ENCODE assay signal across 11 cellular contexts in genomic region chr20:4519530-4519929, GRCh38.
DNase-seq lines count a peak whose midpoint lies in the region; ATAC-seq, FAIRE-seq and TF ChIP-seq lines count a peak whose summit lies in the region.
"Had no signal": no experiment of that assay in that cellular context is flagged by ENCODE, and none has a peak within 500 bp of the region (broad histone marks: within the 10 kb centered on the region; RNA-seq: fewer than 3 reads in every experiment).

No MANE protein-coding gene starts in this region.

- H3K27ac Mint-ChIP-seq in GM23338, result no peak overlapping the region
- H3K27ac Mint-ChIP-seq: nephron had no signal

- no peaks in the 10 kb centered on the region for H3F3A ChIP-seq in GM23338 (replicated peaks; ENCODE audit: low read depth)

- no peaks in the 10 kb centered on the region; the same call in 1 of the 2 replicates for H3K9me2 ChIP-seq in GM23338 (ENCODE audit: insufficient read depth)

- H3K27me3 ChIP-seq in BE2C, result no peaks in the 10 kb centered on the region
- no peaks in the 10 kb centered on the region for H3K27me3 ChIP-seq in GM23338 (ENCODE audit: insufficient read depth)
- H3K27me3 ChIP-seq in keratinocyte (ENCODE audit: control insufficient read depth, extremely low read depth, insufficient read depth, low read length), result no peaks in the 10 kb centered on the region
- peaks cover 4% of the 10 kb centered on the region for H3K27me3 ChIP-seq in effector memory CD4-positive, alpha-beta T cell (replicated peaks; ENCODE audit: control insufficient read depth, insufficient read depth, low read length, poor library complexity, severe bottlenecking)
- H3K27me3 ChIP-seq: vagina had no signal

- H3K27ac ChIP-seq in GM23338 (ENCODE audit: low read depth) (no peak overlapping the region), keratinocyte (ENCODE audit: control insufficient read depth, insufficient read depth, low read length) (no peak overlapping the region)
- H3K27ac ChIP-seq in effector memory CD4-positive, alpha-beta T cell (ENCODE audit: insufficient read depth, low read length, poor library complexity, severe bottlenecking), result no peak overlapping the region
- H3K27ac ChIP-seq: vagina had no signal

- H3K9me3 ChIP-seq in BE2C (no peaks in the 10 kb centered on the region), keratinocyte (ENCODE audit: control insufficient read depth, low read depth, low read length) (no peaks in the 10 kb centered on the region)
- H3K9me3 ChIP-seq in effector memory CD4-positive, alpha-beta T cell (ENCODE audit: control insufficient read depth, low read length), result no peaks in the 10 kb centered on the region
- H3K9me3 ChIP-seq: vagina had no signal

- no peak overlapping the region for H3K4me3 ChIP-seq in BE2C (ENCODE audit: low read depth, low read length)
- no peak overlapping the region for H3K4me3 ChIP-seq in GM23338
- no peak overlapping the region for H3K4me3 ChIP-seq in WI38 (ENCODE audit: low read depth, low read length)
- H3K4me3 ChIP-seq in keratinocyte (ENCODE audit: control insufficient read depth in 2 of 3, extremely low read depth in 1 of 3, insufficient read depth in 2 of 3, low read depth in 1 of 3, low read length in 3 of 3), result no peak overlapping the region
- H3K4me3 ChIP-seq in effector memory CD4-positive, alpha-beta T cell (ENCODE audit: insufficient read depth, low read depth, low read length, poor library complexity, severe bottlenecking), result no peak overlapping the region
- H3K4me3 ChIP-seq: vagina had no signal

- DNase-seq in BE2C, result no peak
- peak; percentile 78 for DNase-seq in GM23338 (ENCODE audit: low spot score)
- DNase-seq in keratinocyte (ENCODE audit: low read depth, low spot score), result no peak
- no peak for DNase-seq in GOT3 (lab: John Stamatoyannopoulos, UW)
- no peak for DNase-seq in effector memory CD4-positive, alpha-beta T cell
- DNase-seq in hypothalamus (lab: John Stamatoyannopoulos, UW), result no peak
- DNase-seq: amniotic stem cell had no signal

- H3K4me1 Mint-ChIP-seq in GM23338, result 0 out of 3 replicates have a peak, but pooled peaks cover 2% of the 10 kb centered on the region
- H3K4me1 Mint-ChIP-seq: nephron had no signal

- H3K36me3 ChIP-seq in BE2C, result no peaks in the 10 kb centered on the region
- no peaks in the 10 kb centered on the region for H3K36me3 ChIP-seq in GM23338 (ENCODE audit: insufficient read depth)
- no peaks in the 10 kb centered on the region for H3K36me3 ChIP-seq in keratinocyte (ENCODE audit: control insufficient read depth in 2 of 2, extremely low read depth in 1 of 2, insufficient read depth in 2 of 2, low read length in 2 of 2)
- no peaks in the 10 kb centered on the region for H3K36me3 ChIP-seq in effector memory CD4-positive, alpha-beta T cell (ENCODE audit: control insufficient read depth, insufficient read depth, low read length)
- H3K36me3 ChIP-seq: vagina had no signal

- H2AFZ ChIP-seq in GM23338 (no peak overlapping the region), keratinocyte (ENCODE audit: control insufficient read depth, low read length) (no peak overlapping the region)

- H3K9me3 Mint-ChIP-seq in GM23338, result no peaks in the 10 kb centered on the region
- H3K9me3 Mint-ChIP-seq: nephron had no signal

- no peak overlapping the region for H3K9ac ChIP-seq in keratinocyte (ENCODE audit: control insufficient read depth, extremely low read depth, insufficient read depth, low read length)

- peak; percentile 26 for FAIRE-seq in keratinocyte (lab: Jason Lieb, UNC)

- H3K4me2 ChIP-seq in GM23338, result no peak overlapping the region
- H3K4me2 ChIP-seq in keratinocyte (ENCODE audit: control insufficient read depth, extremely low read depth, insufficient read depth, low read depth, low read length), result no peak overlapping the region

- no peak overlapping the region for H3K4me3 Mint-ChIP-seq in GM23338
- H3K4me3 Mint-ChIP-seq: nephron had no signal

- H3K36me3 Mint-ChIP-seq in GM23338 (ENCODE audit: low read depth), result no peaks in the 10 kb centered on the region; the same call in 2 of the 3 replicates

- dilution Hi-C loops in keratinocyte (cut with MboI; ENCODE audit: extremely low pct_ligation_motif_present, low sequenced_read_pairs), result no loop called here

- peaks cover 4% of the 10 kb centered on the region for H3K27me3 Mint-ChIP-seq in GM23338 (ENCODE audit: insufficient read depth, low read depth, poor library complexity)

- peak; percentile 34 for TF ChIP-seq CTCF in BE2C (IDR thresholded peaks at IDR 0.05; ENCODE audit: low read depth, low read length)
- peak; percentile 90 to 91 for TF ChIP-seq CTCF in GM23338 (conservative IDR thresholded peaks at IDR 0.05; ENCODE audit: low read depth in 2 of 2)
- peak; percentile 37 for TF ChIP-seq CTCF in WI38 (IDR thresholded peaks at IDR 0.05; ENCODE audit: low read depth, low read length)
- TF ChIP-seq CTCF in keratinocyte (optimal IDR thresholded peaks at IDR 0.05 in 1 of 3, IDR thresholded peaks at IDR 0.05 in 1 of 3, conservative IDR thresholded peaks at IDR 0.05 in 1 of 3; ENCODE audit: extremely low read depth in 1 of 3, insufficient read depth in 2 of 3, low read length in 3 of 3), result peak; percentile 63 to 80 (median 72)

- ATAC-seq in GM23338 (peak; percentile 98), GM18502 (IDR thresholded peaks at IDR 0.05; ENCODE audit: poor library complexity, unreplicated experiment) (no peak)

- no peaks in the 10 kb centered on the region for H3K9me1 ChIP-seq in keratinocyte (ENCODE audit: control insufficient read depth, extremely low read depth, insufficient read depth, low read length)

- H3K4me1 ChIP-seq in BE2C (no peaks in the 10 kb centered on the region), GM23338 (ENCODE audit: insufficient read depth) (no peaks in the 10 kb centered on the region), keratinocyte (ENCODE audit: control insufficient read depth, extremely low read depth, insufficient read depth, low read length) (peaks cover 1% of the 10 kb centered on the region)
- H3K4me1 ChIP-seq in effector memory CD4-positive, alpha-beta T cell (ENCODE audit: control insufficient read depth, insufficient read depth, low read length, poor library complexity, severe bottlenecking), result no peaks in the 10 kb centered on the region
- H3K4me1 ChIP-seq: vagina had no signal

- H3K79me2 ChIP-seq in GM23338 (replicated peaks; ENCODE audit: insufficient read depth) (no peaks in the 10 kb centered on the region), keratinocyte (ENCODE audit: control insufficient read depth, insufficient read depth, low read length) (no peaks in the 10 kb centered on the region)

- no peaks in the 10 kb centered on the region for H4K20me1 ChIP-seq in GM23338 (replicated peaks; ENCODE audit: insufficient read depth)
- no peaks in the 10 kb centered on the region for H4K20me1 ChIP-seq in keratinocyte (ENCODE audit: control insufficient read depth, extremely low read depth, insufficient read depth, low read length)

Comparison
In these comparisons a context has a peak if more than half of its experiments do, and no peak if none do; other contexts are left out.
1. CTCF ChIP-seq: peak in every context shown above with its lines; median percentile 90 in GM23338; 72 in keratinocyte; 37 in WI38; 34 in BE2C.